8 cellular contexts compared by ENCODE assay signal in the genomic region with DNA sequence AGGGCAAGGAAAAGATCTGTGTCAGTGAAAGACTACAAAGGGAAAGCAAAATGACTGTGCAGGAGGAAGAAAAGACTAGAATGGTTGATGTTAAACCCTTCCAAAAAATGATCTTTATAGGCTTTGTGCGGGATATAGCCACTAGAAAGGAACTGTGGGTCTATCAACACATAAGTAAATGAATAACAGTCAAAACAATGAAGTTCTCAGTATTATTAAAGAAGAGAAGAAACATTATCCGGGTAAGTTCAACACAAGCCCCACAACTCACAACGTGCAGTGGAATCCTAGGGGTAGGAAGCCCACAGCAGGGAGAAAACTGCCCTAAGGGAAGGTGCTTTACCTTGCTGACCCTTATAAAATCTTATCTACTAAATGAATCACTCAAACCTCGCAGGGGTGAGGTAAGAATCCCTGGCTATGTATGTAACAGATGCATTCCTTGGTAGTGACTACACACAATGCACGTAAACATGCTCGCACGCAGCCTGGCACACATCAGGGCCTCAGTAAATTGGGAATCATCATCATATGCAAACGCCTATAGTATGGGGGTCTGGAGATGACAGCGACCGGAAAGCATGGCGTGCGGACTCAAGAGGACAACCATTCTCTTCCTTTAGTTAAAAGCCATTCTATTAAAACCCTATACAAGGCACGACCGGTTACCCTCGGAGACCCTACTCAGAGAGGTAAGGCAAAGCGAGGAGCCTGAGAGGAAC. TPM values are rescaled to one million over a fixed set of nuclear protein-coding genes. Genes with fewer than 3 reads are reported as not detected.
DNase-seq lines count a peak whose midpoint lies in the region; ATAC-seq lines count a peak whose summit lies in the region.

No MANE protein-coding gene starts in this region.

- peaks cover 0 to 7% of the 10 kb centered on the region in 2 donors for H3K36me3 Mint-ChIP-seq in CD4-positive, alpha-beta memory T cell
- H3K36me3 Mint-ChIP-seq in activated CD8-positive, alpha-beta T cell treated with anti-CD3 and anti-CD28 coated beads, Interleukin-2, amount 10 ng/mL, durations not matched to agents 7 days and 5 days (ENCODE audit: low read depth): peaks cover 13% of the 10 kb centered on the region

- intact Hi-C loops in CD4-positive, alpha-beta memory T cell (cut with micrococcal nuclease): loop anchor here (5.0 to 10.0 kb wide), 2 partner anchors 291 to 1966 kb away; a partner anchor contains a TSS

- peaks cover 17% of the 10 kb centered on the region for H3K4me1 ChIP-seq in CD4-positive, alpha-beta memory T cell (ENCODE audit: insufficient read depth, low read length)
- peaks cover 12% of the 10 kb centered on the region for H3K4me1 ChIP-seq in stomach smooth muscle (ENCODE audit: control insufficient read depth, insufficient read depth, low read length)

- peaks cover 15% of the 10 kb centered on the region for H3K27me3 ChIP-seq in CD4-positive, alpha-beta memory T cell (ENCODE audit: insufficient read depth, low read length)
- peaks cover 31 to 50% of the 10 kb centered on the region in 2 donors for H3K27me3 ChIP-seq in stomach smooth muscle (ENCODE audit: control insufficient read depth in 1 of 2, insufficient read depth in 2 of 2, low read length in 2 of 2)

- H3K27ac ChIP-seq in CD4-positive, alpha-beta memory T cell (ENCODE audit: low read depth, low read length): peak overlapping the region; percentile 25
- H3K27ac ChIP-seq in stomach smooth muscle (ENCODE audit: low read length): no peak overlapping the region

- H3K27me3 Mint-ChIP-seq in CD4-positive, alpha-beta memory T cell: peaks cover 32 to 37% of the 10 kb centered on the region in 2 donors
- H3K27me3 Mint-ChIP-seq in activated CD8-positive, alpha-beta T cell treated with anti-CD3 and anti-CD28 coated beads, Interleukin-2, amount 10 ng/mL, durations not matched to agents 7 days and 5 days (ENCODE audit: low read depth): peaks cover 69% of the 10 kb centered on the region

- no peaks in the 10 kb centered on the region for H3K9me3 ChIP-seq in CD4-positive, alpha-beta memory T cell (ENCODE audit: control insufficient read depth in 1 of 2, low read length in 2 of 2)
- H3K9me3 ChIP-seq in iPS-18c (ENCODE audit: control insufficient read depth, insufficient read depth, low read length): no peaks in the 10 kb centered on the region
- H3K9me3 ChIP-seq in stomach smooth muscle (ENCODE audit: control insufficient read depth in 2 of 2, low read length in 2 of 2): no peaks in the 10 kb centered on the region

- H3K4me3 Mint-ChIP-seq in CD4-positive, alpha-beta memory T cell: peak overlapping the region; percentile 72 to 85 (median 80)
- H3K4me3 Mint-ChIP-seq in activated CD8-positive, alpha-beta T cell treated with anti-CD3 and anti-CD28 coated beads, Interleukin-2, amount 10 ng/mL, durations not matched to agents 7 days and 5 days: peak overlapping the region; percentile 68

- H3K4me3 ChIP-seq in CD4-positive, alpha-beta memory T cell (ENCODE audit: low read length in 2 of 2): peak overlapping the region; percentile 51 to 64
- H3K4me3 ChIP-seq in iPS-18c (ENCODE audit: insufficient read depth, low read depth, low read length) (peak overlapping the region; percentile 49), stomach smooth muscle (ENCODE audit: low read length in 2 of 2) (peak overlapping the region; percentile 78 to 84)

- no peak for DNase-seq in CD4-positive, alpha-beta memory T cell
- no peak for DNase-seq in activated CD8-positive, alpha-beta T cell treated with anti-CD3 and anti-CD28 coated beads, Interleukin-2, amount 10 ng/mL, durations not matched to agents 7 days and 5 days
- DNase-seq in NCI-H1694 (lab: John Stamatoyannopoulos, UW) (no peak), SKM-1 (lab: John Stamatoyannopoulos, UW; ENCODE audit: unreplicated experiment) (no peak)

- H3K36me3 ChIP-seq in CD4-positive, alpha-beta memory T cell (ENCODE audit: insufficient read depth, low read length): no peaks in the 10 kb centered on the region
- H3K36me3 ChIP-seq in stomach smooth muscle (ENCODE audit: control insufficient read depth in 2 of 2, insufficient read depth in 2 of 2, low read length in 2 of 2): no peaks in the 10 kb centered on the region

- peaks cover 9 to 17% (median 14%) of the 10 kb centered on the region in 4 donors for H3K4me1 Mint-ChIP-seq in CD4-positive, alpha-beta memory T cell
- H3K4me1 Mint-ChIP-seq in activated CD8-positive, alpha-beta T cell treated with anti-CD3 and anti-CD28 coated beads, Interleukin-2, amount 10 ng/mL, durations not matched to agents 7 days and 5 days (ENCODE audit: low read depth): peaks cover 13% of the 10 kb centered on the region

- peak; percentile 30 for ATAC-seq in GM19438 (IDR thresholded peaks at IDR 0.05; ENCODE audit: low read depth, unreplicated experiment)
- peak; percentile 12 for ATAC-seq in HG03442 (IDR thresholded peaks at IDR 0.05; ENCODE audit: unreplicated experiment)
- ATAC-seq in activated CD8-positive, alpha-beta T cell treated with anti-CD3 and anti-CD28 coated beads, Interleukin-2, amount 10 ng/mL, durations not matched to agents 7 days and 5 days: no peak

- POLR2A ChIA-PET in CD4-positive, alpha-beta memory T cell (lab: Charles Lee; ENCODE audit: partially characterized antibody): no interaction called here
- POLR2A ChIA-PET in activated CD8-positive, alpha-beta T cell treated with anti-CD3 and anti-CD28 coated beads, Interleukin-2, amount 10 ng/mL, durations not matched to agents 7 days and 5 days (lab: Charles Lee): interaction anchor here (0.5 kb wide), 1 partner anchor 11 kb away, joined by 4 read pairs; a partner anchor contains a TSS

- peak overlapping the region; percentile 18 to 86 (median 62) for H3K27ac Mint-ChIP-seq in CD4-positive, alpha-beta memory T cell
- H3K27ac Mint-ChIP-seq in activated CD8-positive, alpha-beta T cell treated with anti-CD3 and anti-CD28 coated beads, Interleukin-2, amount 10 ng/mL, durations not matched to agents 7 days and 5 days: peak overlapping the region; percentile 77

- peak overlapping the region; percentile 4 to 43 for H3K9ac ChIP-seq in stomach smooth muscle (ENCODE audit: low read length in 2 of 2)

- peaks cover 0 to 59% (median 36%) of the 10 kb centered on the region in 8 donors for H3K9me3 Mint-ChIP-seq in CD4-positive, alpha-beta memory T cell
- H3K9me3 Mint-ChIP-seq in activated CD8-positive, alpha-beta T cell treated with anti-CD3 and anti-CD28 coated beads, Interleukin-2, amount 10 ng/mL, durations not matched to agents 7 days and 5 days (ENCODE audit: insufficient read depth): peaks cover 12% of the 10 kb centered on the region

- CTCF ChIA-PET in CD4-positive, alpha-beta memory T cell (lab: Charles Lee; ENCODE audit: partially characterized antibody): no interaction called here
- CTCF ChIA-PET in activated CD8-positive, alpha-beta T cell treated with anti-CD3 and anti-CD28 coated beads, Interleukin-2, amount 10 ng/mL, durations not matched to agents 7 days and 5 days (lab: Charles Lee): interaction anchor here (0.7 to 1.2 kb wide), 3 partner anchors 24 to 374 kb away, joined by 3 to 4 read pairs (median 3); no protein-coding TSS in a partner anchor

RNA-seq across cellular contexts. Expression of a gene that starts 11.3 kb away (rescaled TPM):
- total RNA-seq in CD4-positive, alpha-beta memory T cell: not detected
- polyA plus RNA-seq in CD4-positive, alpha-beta memory T cell: not detected
- not detected for total RNA-seq in activated CD8-positive, alpha-beta T cell treated with anti-CD3 and anti-CD28 coated beads, Interleukin-2, amount 10 ng/mL, durations not matched to agents 7 days and 5 days
